ENCODE assay signal across 15 cellular contexts in genomic region chr17:5127910-5128309, GRCh38. TPM values are rescaled to one million over a fixed set of nuclear protein-coding genes. Genes with fewer than 3 reads are reported as not detected.
A peak's percentile ranks its signal among the peaks of the same experiment; 100 is the strongest.
DNase-seq lines count a peak whose midpoint lies in the region; ATAC-seq and TF ChIP-seq lines count a peak whose summit lies in the region.
"Had no signal": no experiment of that assay in that cellular context is flagged by ENCODE, and none has a peak within 500 bp of the region (broad histone marks: within the 10 kb centered on the region; RNA-seq: fewer than 3 reads in every experiment).

No MANE protein-coding gene starts in this region.

- H3K27me3 ChIP-seq in right atrium auricular region (no peaks in the 10 kb centered on the region), right cardiac atrium (ENCODE audit: control insufficient read depth, insufficient read depth) (no peaks in the 10 kb centered on the region), esophagus muscularis mucosa (peaks cover 0 to 42% (median 0%) of the 10 kb centered on the region in 4 donors)

- H3K4me1 ChIP-seq in right atrium auricular region, result peaks cover 0 to 6% of the 10 kb centered on the region in 2 donors
- no peaks in the 10 kb centered on the region for H3K4me1 ChIP-seq in right cardiac atrium (ENCODE audit: control insufficient read depth, insufficient read depth, low read length)
- peaks cover under 1 to 7% (median 7%) of the 10 kb centered on the region in 4 donors for H3K4me1 ChIP-seq in esophagus muscularis mucosa
- H3K4me1 ChIP-seq: Caco-2 had no signal

- H3K9me3 Mint-ChIP-seq in osteocyte (ENCODE audit: unreplicated experiment) (no peaks in the 10 kb centered on the region), HFFc6 (no peaks in the 10 kb centered on the region)
- H3K9me3 Mint-ChIP-seq in activated CD8-positive, alpha-beta T cell treated with anti-CD3 and anti-CD28 coated beads, Interleukin-2, amount 10 ng/mL, durations not matched to agents 7 days and 5 days (ENCODE audit: insufficient read depth), result no peaks in the 10 kb centered on the region
- H3K9me3 Mint-ChIP-seq: CD4-positive, alpha-beta T cell; GM23338 had no signal

- no peak overlapping the region for H3K27ac Mint-ChIP-seq in osteocyte (ENCODE audit: unreplicated experiment)
- H3K27ac Mint-ChIP-seq in activated CD8-positive, alpha-beta T cell treated with anti-CD3 and anti-CD28 coated beads, Interleukin-2, amount 10 ng/mL, durations not matched to agents 7 days and 5 days, result no peak overlapping the region
- H3K27ac Mint-ChIP-seq in HFFc6, result no peak overlapping the region
- H3K27ac Mint-ChIP-seq: CD4-positive, alpha-beta T cell; GM23338 had no signal

- TF ChIP-seq CTCF in right atrium auricular region (IDR thresholded peaks at IDR 0.05) (no peak), esophagus muscularis mucosa (IDR thresholded peaks at IDR 0.05) (no peak), osteocyte (IDR thresholded peaks at IDR 0.05) (no peak), HFFc6 (IDR thresholded peaks at IDR 0.05) (no peak)

- TF ChIP-seq POLR2A in esophagus muscularis mucosa (IDR thresholded peaks at IDR 0.05; ENCODE audit: low read depth), result no peak

- no peak overlapping the region for H3K27ac ChIP-seq in right atrium auricular region
- H3K27ac ChIP-seq in right cardiac atrium (ENCODE audit: low read length), result no peak overlapping the region
- no peak overlapping the region for H3K27ac ChIP-seq in esophagus muscularis mucosa (replicated peaks in 1 of 4)
- H3K27ac ChIP-seq: C4-2B had no signal

- H3K36me3 Mint-ChIP-seq in osteocyte (ENCODE audit: unreplicated experiment) (no peaks in the 10 kb centered on the region), HFFc6 (ENCODE audit: low read depth) (no peaks in the 10 kb centered on the region)
- no peaks in the 10 kb centered on the region for H3K36me3 Mint-ChIP-seq in activated CD8-positive, alpha-beta T cell treated with anti-CD3 and anti-CD28 coated beads, Interleukin-2, amount 10 ng/mL, durations not matched to agents 7 days and 5 days (ENCODE audit: low read depth)

- peak; percentile 2 for DNase-seq in right atrium auricular region (ENCODE audit: low spot score)
- no peak for DNase-seq in right cardiac atrium
- DNase-seq in esophagus muscularis mucosa (ENCODE audit: extremely low spot score), result peak; percentile 50
- peak; percentile 56 for DNase-seq in osteocyte (ENCODE audit: extremely low spot score, unreplicated experiment)
- DNase-seq in activated CD8-positive, alpha-beta T cell treated with anti-CD3 and anti-CD28 coated beads, Interleukin-2, amount 10 ng/mL, durations not matched to agents 7 days and 5 days, result no peak
- DNase-seq in HFFc6, result no peak
- DNase-seq in stimulated activated naive CD4-positive, alpha-beta T cell (lab: John Stamatoyannopoulos, UW), result no peak
- DNase-seq: ACHN, Caco-2, HCEC 1CT, IMR-90 had no signal

- POLR2A ChIA-PET in activated CD8-positive, alpha-beta T cell treated with anti-CD3 and anti-CD28 coated beads, Interleukin-2, amount 10 ng/mL, durations not matched to agents 7 days and 5 days (lab: Charles Lee), result no interaction called here

- ATAC-seq in right cardiac atrium, result no peak
- ATAC-seq in activated CD8-positive, alpha-beta T cell treated with anti-CD3 and anti-CD28 coated beads, Interleukin-2, amount 10 ng/mL, durations not matched to agents 7 days and 5 days, result no peak
- ATAC-seq: GM23338 had no signal

- TF ChIP-seq EP300 in esophagus muscularis mucosa (IDR thresholded peaks at IDR 0.05), result no peak

- H3K4me3 Mint-ChIP-seq in osteocyte (ENCODE audit: unreplicated experiment) (no peak overlapping the region), HFFc6 (no peak overlapping the region)
- no peak overlapping the region for H3K4me3 Mint-ChIP-seq in activated CD8-positive, alpha-beta T cell treated with anti-CD3 and anti-CD28 coated beads, Interleukin-2, amount 10 ng/mL, durations not matched to agents 7 days and 5 days
- H3K4me3 Mint-ChIP-seq: CD4-positive, alpha-beta T cell; GM23338 had no signal

- H3K4me3 ChIP-seq in right atrium auricular region, result no peak overlapping the region
- no peak overlapping the region for H3K4me3 ChIP-seq in right cardiac atrium (ENCODE audit: low read length)
- no peak overlapping the region for H3K4me3 ChIP-seq in esophagus muscularis mucosa
- H3K4me3 ChIP-seq: GM23338 had no signal

- WGBS in right cardiac atrium, result 77% methylated on average over 4 of the region's 4 CpGs
- WGBS in esophagus muscularis mucosa, result 71% methylated on average over 4 of the region's 4 CpGs

- CTCF ChIA-PET in activated CD8-positive, alpha-beta T cell treated with anti-CD3 and anti-CD28 coated beads, Interleukin-2, amount 10 ng/mL, durations not matched to agents 7 days and 5 days (lab: Charles Lee), result interaction anchor here (1.1 kb wide), 1 partner anchor 27 kb away, joined by 3 read pairs; no protein-coding TSS in a partner anchor

- H3K4me1 Mint-ChIP-seq in osteocyte (ENCODE audit: unreplicated experiment) (no peaks in the 10 kb centered on the region), HFFc6 (ENCODE audit: low read depth) (no peaks in the 10 kb centered on the region)
- no peaks in the 10 kb centered on the region for H3K4me1 Mint-ChIP-seq in activated CD8-positive, alpha-beta T cell treated with anti-CD3 and anti-CD28 coated beads, Interleukin-2, amount 10 ng/mL, durations not matched to agents 7 days and 5 days (ENCODE audit: low read depth)
- H3K4me1 Mint-ChIP-seq: GM23338 had no signal

- H3K36me3 ChIP-seq in right atrium auricular region (no peaks in the 10 kb centered on the region), esophagus muscularis mucosa (no peaks in the 10 kb centered on the region)

- H3K9me3 ChIP-seq in right atrium auricular region, result no peaks in the 10 kb centered on the region
- no peaks in the 10 kb centered on the region for H3K9me3 ChIP-seq in right cardiac atrium (ENCODE audit: control insufficient read depth, low read length)
- no peaks in the 10 kb centered on the region for H3K9me3 ChIP-seq in esophagus muscularis mucosa
- H3K9me3 ChIP-seq: Caco-2 had no signal

- intact Hi-C loops in right cardiac atrium (cut with DNase I), result no loop called here
- intact Hi-C loops in esophagus muscularis mucosa (cut with DNase I), result no loop called here

- H3K27me3 Mint-ChIP-seq in osteocyte (ENCODE audit: unreplicated experiment) (peaks cover 9% of the 10 kb centered on the region), HFFc6 (ENCODE audit: insufficient read depth) (peaks cover 52% of the 10 kb centered on the region)
- peaks cover 15% of the 10 kb centered on the region for H3K27me3 Mint-ChIP-seq in activated CD8-positive, alpha-beta T cell treated with anti-CD3 and anti-CD28 coated beads, Interleukin-2, amount 10 ng/mL, durations not matched to agents 7 days and 5 days (ENCODE audit: low read depth)

RNA-seq across cellular contexts. Expression of gene USP6, which starts 12.1 kb away (rescaled TPM):
- total RNA-seq in right atrium auricular region (not detected), right cardiac atrium (under 1 TPM in 3 of 4 donors, not detected in 1; 0.06 to 0.20 (median 0.09) TPM), esophagus muscularis mucosa (1 to 10 TPM in 1 of 4 donors, under 1 TPM in 2, not detected in 1; 0.06 to 2.9 (median 0.33) TPM), osteocyte (0.13 and 0.16 TPM in 2 replicates)
- under 0.01 TPM for polyA plus RNA-seq in right cardiac atrium
- under 1 TPM; 0.08 to 0.10 TPM for total RNA-seq in activated CD8-positive, alpha-beta T cell treated with anti-CD3 and anti-CD28 coated beads, Interleukin-2, amount 10 ng/mL, durations not matched to agents 7 days and 5 days
- under 1 TPM; 0.05 to 0.19 (median 0.10) TPM for total RNA-seq in HFFc6 (2021; fragmentation: NEBNext Ultra II Directional; extraction: Animal tissue kit (Norgen Biotek cat#: 25700))
- total RNA-seq: IMR-90 had no signal
- polyA plus RNA-seq: BJ had no signal

RNA-seq across cellular contexts. Expression of gene ZNF232, which starts 16.2 kb away (rescaled TPM):
- total RNA-seq in right atrium auricular region (1 to 10 TPM; 2.7 to 5.6 TPM), right cardiac atrium (1 to 10 TPM; 4.0 to 7.4 (median 5.6) TPM), esophagus muscularis mucosa (10 to 100 TPM in 2 of 4 donors, 1 to 10 TPM in 2; 8.4 to 12.5 (median 10.8) TPM), osteocyte (7.9 and 8.5 TPM in 2 replicates)
- 3.1 TPM for polyA plus RNA-seq in right cardiac atrium
- 10 to 100 TPM in 1 of 2 experiments, 1 to 10 TPM in 1; 9.8 to 10.2 TPM for total RNA-seq in activated CD8-positive, alpha-beta T cell treated with anti-CD3 and anti-CD28 coated beads, Interleukin-2, amount 10 ng/mL, durations not matched to agents 7 days and 5 days
- 1 to 10 TPM; 3.5 to 4.9 (median 3.8) TPM for total RNA-seq in HFFc6 (2021; fragmentation: NEBNext Ultra II Directional; extraction: Animal tissue kit (Norgen Biotek cat#: 25700))

RNA-seq across cellular contexts. Expression of gene ZFP3, which starts 49.6 kb away (rescaled TPM):
- total RNA-seq in right atrium auricular region, result 1 to 10 TPM; 7.2 to 7.4 TPM
- 10 to 100 TPM; 11.7 to 14.2 (median 12.0) TPM for total RNA-seq in right cardiac atrium
- 5.4 TPM for polyA plus RNA-seq in right cardiac atrium
- 1 to 10 TPM; 4.1 to 6.2 (median 5.3) TPM for total RNA-seq in esophagus muscularis mucosa
- total RNA-seq in osteocyte, result 0.78 and 0.86 TPM in 2 replicates
- total RNA-seq in activated CD8-positive, alpha-beta T cell treated with anti-CD3 and anti-CD28 coated beads, Interleukin-2, amount 10 ng/mL, durations not matched to agents 7 days and 5 days, result 1 to 10 TPM; 3.3 to 3.5 TPM
- under 1 TPM in 5 of 6 experiments, not detected in 1; 0.09 to 0.19 (median 0.13) TPM for total RNA-seq in HFFc6 (2021; fragmentation: NEBNext Ultra II Directional; extraction: Animal tissue kit (Norgen Biotek cat#: 25700))

Comparison
In these comparisons a context has a peak if more than half of its experiments do, and no peak if none do; other contexts are left out.
1. DNase-seq: peak in right atrium auricular region (single experiment), esophagus muscularis mucosa (single experiment) and osteocyte (single experiment); none in right cardiac atrium (0 of 3), activated CD8-positive, alpha-beta T cell treated with anti-CD3 and anti-CD28 coated beads, Interleukin-2, amount 10 ng/mL, durations not matched to agents 7 days and 5 days (single experiment), HFFc6 (single experiment) and stimulated activated naive CD4-positive, alpha-beta T cell (0 of 6).